Comparison of ENCODE assay signal across 1 cellular context in the genomic region with DNA sequence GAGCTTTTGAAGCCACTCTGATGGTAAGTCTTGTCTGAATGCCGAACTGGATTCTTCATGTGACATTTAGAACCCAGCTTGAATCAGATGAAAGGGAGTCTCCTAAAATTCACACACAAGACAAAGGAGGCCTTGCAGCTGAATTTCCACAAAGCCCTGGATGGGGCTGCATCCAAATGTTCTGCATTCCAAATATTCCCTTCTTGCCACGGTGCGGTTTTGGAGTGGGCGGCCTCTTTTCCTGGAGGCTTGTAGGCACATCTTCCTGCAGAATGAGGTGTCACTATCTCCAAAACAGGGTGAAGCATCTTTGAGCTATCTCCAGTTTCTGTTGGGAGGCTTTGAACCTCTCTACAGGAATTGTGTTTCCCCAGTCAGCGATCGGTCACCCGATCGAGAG.
TF ChIP-seq lines count a peak whose summit lies in the region.

No MANE protein-coding gene starts in this region.

TF ChIP-seq in GM23338, 12 proteins besides CTCF, POLR2A, EP300 and RAD21:
- TF ChIP-seq, protein P1, sequence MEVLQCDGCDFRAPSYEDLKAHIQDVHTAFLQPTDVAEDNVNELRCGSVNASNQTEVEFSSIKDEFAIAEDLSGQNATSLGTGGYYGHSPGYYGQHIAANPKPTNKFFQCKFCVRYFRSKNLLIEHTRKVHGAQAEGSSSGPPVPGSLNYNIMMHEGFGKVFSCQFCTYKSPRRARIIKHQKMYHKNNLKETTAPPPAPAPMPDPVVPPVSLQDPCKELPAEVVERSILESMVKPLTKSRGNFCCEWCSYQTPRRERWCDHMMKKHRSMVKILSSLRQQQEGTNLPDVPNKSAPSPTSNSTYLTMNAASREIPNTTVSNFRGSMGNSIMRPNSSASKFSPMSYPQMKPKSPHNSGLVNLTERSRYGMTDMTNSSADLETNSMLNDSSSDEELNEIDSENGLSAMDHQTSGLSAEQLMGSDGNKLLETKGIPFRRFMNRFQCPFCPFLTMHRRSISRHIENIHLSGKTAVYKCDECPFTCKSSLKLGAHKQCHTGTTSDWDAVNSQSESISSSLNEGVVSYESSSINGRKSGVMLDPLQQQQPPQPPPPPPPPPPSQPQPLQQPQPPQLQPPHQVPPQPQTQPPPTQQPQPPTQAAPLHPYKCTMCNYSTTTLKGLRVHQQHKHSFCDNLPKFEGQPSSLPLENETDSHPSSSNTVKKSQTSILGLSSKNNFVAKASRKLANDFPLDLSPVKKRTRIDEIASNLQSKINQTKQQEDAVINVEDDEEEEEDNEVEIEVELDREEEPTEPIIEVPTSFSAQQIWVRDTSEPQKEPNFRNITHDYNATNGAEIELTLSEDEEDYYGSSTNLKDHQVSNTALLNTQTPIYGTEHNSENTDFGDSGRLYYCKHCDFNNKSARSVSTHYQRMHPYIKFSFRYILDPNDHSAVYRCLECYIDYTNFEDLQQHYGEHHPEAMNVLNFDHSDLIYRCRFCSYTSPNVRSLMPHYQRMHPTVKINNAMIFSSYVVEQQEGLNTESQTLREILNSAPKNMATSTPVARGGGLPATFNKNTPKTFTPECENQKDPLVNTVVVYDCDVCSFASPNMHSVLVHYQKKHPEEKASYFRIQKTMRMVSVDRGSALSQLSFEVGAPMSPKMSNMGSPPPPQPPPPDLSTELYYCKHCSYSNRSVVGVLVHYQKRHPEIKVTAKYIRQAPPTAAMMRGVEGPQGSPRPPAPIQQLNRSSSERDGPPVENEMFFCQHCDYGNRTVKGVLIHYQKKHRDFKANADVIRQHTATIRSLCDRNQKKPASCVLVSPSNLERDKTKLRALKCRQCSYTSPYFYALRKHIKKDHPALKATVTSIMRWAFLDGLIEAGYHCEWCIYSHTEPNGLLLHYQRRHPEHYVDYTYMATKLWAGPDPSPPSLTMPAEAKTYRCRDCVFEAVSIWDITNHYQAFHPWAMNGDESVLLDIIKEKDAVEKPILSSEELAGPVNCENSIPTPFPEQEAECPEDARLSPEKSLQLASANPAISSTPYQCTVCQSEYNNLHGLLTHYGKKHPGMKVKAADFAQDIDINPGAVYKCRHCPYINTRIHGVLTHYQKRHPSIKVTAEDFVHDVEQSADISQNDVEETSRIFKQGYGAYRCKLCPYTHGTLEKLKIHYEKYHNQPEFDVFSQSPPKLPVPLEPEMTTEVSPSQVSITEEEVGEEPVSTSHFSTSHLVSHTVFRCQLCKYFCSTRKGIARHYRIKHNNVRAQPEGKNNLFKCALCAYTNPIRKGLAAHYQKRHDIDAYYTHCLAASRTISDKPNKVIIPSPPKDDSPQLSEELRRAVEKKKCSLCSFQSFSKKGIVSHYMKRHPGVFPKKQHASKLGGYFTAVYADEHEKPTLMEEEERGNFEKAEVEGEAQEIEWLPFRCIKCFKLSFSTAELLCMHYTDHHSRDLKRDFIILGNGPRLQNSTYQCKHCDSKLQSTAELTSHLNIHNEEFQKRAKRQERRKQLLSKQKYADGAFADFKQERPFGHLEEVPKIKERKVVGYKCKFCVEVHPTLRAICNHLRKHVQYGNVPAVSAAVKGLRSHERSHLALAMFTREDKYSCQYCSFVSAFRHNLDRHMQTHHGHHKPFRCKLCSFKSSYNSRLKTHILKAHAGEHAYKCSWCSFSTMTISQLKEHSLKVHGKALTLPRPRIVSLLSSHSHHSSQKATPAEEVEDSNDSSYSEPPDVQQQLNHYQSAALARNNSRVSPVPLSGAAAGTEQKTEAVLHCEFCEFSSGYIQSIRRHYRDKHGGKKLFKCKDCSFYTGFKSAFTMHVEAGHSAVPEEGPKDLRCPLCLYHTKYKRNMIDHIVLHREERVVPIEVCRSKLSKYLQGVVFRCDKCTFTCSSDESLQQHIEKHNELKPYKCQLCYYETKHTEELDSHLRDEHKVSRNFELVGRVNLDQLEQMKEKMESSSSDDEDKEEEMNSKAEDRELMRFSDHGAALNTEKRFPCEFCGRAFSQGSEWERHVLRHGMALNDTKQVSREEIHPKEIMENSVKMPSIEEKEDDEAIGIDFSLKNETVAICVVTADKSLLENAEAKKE (CRISPR knock-in tag; IDR thresholded peaks at IDR 0.05): no peak
- TF ChIP-seq EZH2phosphoT487 (IDR thresholded peaks at IDR 0.05; ENCODE audit: unreplicated experiment) (no peak), NANOG (IDR thresholded peaks at IDR 0.05; ENCODE audit: borderline replicate concordance) (no peak), JUNB (IDR thresholded peaks at IDR 0.05; ENCODE audit: unreplicated experiment) (no peak), ZNF331 (CRISPR knock-in tag; IDR thresholded peaks at IDR 0.05; ENCODE audit: low read depth) (no peak), EZH2 (IDR thresholded peaks at IDR 0.05; ENCODE audit: low read depth, unreplicated experiment) (no peak), CREB1 (CRISPR knock-in tag; IDR thresholded peaks at IDR 0.05; ENCODE audit: low read depth) (no peak), ZNF114 (CRISPR knock-in tag; IDR thresholded peaks at IDR 0.05) (no peak), POLR2AphosphoS5 (IDR thresholded peaks at IDR 0.05; ENCODE audit: low read depth) (no peak), STAT1 (IDR thresholded peaks at IDR 0.05; ENCODE audit: unreplicated experiment) (no peak), ETS1 (IDR thresholded peaks at IDR 0.05) (no peak)
- TF ChIP-seq, protein P2, sequence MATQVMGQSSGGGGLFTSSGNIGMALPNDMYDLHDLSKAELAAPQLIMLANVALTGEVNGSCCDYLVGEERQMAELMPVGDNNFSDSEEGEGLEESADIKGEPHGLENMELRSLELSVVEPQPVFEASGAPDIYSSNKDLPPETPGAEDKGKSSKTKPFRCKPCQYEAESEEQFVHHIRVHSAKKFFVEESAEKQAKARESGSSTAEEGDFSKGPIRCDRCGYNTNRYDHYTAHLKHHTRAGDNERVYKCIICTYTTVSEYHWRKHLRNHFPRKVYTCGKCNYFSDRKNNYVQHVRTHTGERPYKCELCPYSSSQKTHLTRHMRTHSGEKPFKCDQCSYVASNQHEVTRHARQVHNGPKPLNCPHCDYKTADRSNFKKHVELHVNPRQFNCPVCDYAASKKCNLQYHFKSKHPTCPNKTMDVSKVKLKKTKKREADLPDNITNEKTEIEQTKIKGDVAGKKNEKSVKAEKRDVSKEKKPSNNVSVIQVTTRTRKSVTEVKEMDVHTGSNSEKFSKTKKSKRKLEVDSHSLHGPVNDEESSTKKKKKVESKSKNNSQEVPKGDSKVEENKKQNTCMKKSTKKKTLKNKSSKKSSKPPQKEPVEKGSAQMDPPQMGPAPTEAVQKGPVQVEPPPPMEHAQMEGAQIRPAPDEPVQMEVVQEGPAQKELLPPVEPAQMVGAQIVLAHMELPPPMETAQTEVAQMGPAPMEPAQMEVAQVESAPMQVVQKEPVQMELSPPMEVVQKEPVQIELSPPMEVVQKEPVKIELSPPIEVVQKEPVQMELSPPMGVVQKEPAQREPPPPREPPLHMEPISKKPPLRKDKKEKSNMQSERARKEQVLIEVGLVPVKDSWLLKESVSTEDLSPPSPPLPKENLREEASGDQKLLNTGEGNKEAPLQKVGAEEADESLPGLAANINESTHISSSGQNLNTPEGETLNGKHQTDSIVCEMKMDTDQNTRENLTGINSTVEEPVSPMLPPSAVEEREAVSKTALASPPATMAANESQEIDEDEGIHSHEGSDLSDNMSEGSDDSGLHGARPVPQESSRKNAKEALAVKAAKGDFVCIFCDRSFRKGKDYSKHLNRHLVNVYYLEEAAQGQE (IDR thresholded peaks at IDR 0.05; ENCODE audit: unreplicated experiment): no peak
